Comparison of ENCODE assay signal across 7 cellular contexts in the genomic region with DNA sequence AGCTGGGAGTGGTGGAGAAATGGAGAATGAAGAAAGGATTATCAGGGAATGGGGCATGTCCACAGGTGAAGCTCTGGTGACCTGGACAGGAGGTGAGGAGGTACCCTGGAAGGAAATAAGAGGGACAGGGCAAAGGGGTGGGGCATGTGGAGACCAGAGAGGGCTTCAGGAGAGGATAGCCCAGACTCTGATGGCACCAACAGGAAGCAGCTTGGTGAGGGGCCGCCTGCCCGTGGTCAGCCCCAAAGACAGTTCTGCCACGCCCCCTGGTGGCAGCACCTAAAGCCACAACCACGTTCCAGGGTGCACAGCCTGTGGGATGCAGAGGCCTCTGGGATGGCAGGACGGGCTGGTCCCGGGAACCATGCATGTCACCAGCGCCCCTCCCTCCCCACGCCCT.
A peak's percentile ranks its signal among the peaks of the same experiment; 100 is the strongest.
DNase-seq lines count a peak whose midpoint lies in the region; ATAC-seq and TF ChIP-seq lines count a peak whose summit lies in the region.
"Not testable (repeated sequence)": the region's sequence is repeated elsewhere in the genome, so short reads cannot be mapped to it uniquely, and the experiment has no call there.

No MANE protein-coding gene starts in this region.

- POLR2A ChIA-PET in Panc1 (lab: Charles Lee); naive thymus-derived CD4-positive, alpha-beta T cell (lab: Charles Lee): not testable (repeated sequence)

- peak; percentile 32 for TF ChIP-seq CTCF in DOHH2 (IDR thresholded peaks at IDR 0.05; ENCODE audit: low read depth, low read length, poor library complexity, severe bottlenecking)
- TF ChIP-seq CTCF in Panc1 (IDR thresholded peaks at IDR 0.05): not testable (repeated sequence)
- peak; percentile 10 for TF ChIP-seq CTCF in smooth muscle cell (IDR thresholded peaks at IDR 0.05; ENCODE audit: borderline replicate concordance, insufficient read depth, poor library complexity, severe bottlenecking)

- not testable (repeated sequence) for H4K20me1 ChIP-seq in DOHH2 (ENCODE audit: control insufficient read depth, insufficient read depth, low read depth, low read length); smooth muscle cell (ENCODE audit: low read depth)

- not testable (repeated sequence) for H3K36me3 ChIP-seq in DOHH2 (ENCODE audit: control insufficient read depth, low read length); Panc1 (ENCODE audit: control insufficient read depth, insufficient read depth, low read length); naive thymus-derived CD4-positive, alpha-beta T cell (ENCODE audit: control insufficient read depth in 2 of 3, insufficient read depth in 3 of 3, low read length in 3 of 3); smooth muscle cell (ENCODE audit: low read depth)

- H3K4me1 ChIP-seq in DOHH2 (ENCODE audit: control insufficient read depth, low read length): peaks cover 35% of the 10 kb centered on the region
- H3K4me1 ChIP-seq in Panc1 (ENCODE audit: control insufficient read depth, insufficient read depth, low read length); naive thymus-derived CD4-positive, alpha-beta T cell (ENCODE audit: control insufficient read depth in 2 of 2, insufficient read depth in 2 of 2, low read length in 2 of 2); smooth muscle cell (ENCODE audit: low read depth): not testable (repeated sequence)

- not testable (repeated sequence) for H3K27me3 Mint-ChIP-seq in activated T-helper 17 cell treated with anti-CD3 and anti-CD28 coated beads, Interleukin-2, amount 50 U/mL, for 72 hours; naive thymus-derived CD4-positive, alpha-beta T cell

- not testable (repeated sequence) for H3K4me3 Mint-ChIP-seq in activated T-helper 17 cell treated with anti-CD3 and anti-CD28 coated beads, Interleukin-2, amount 50 U/mL, for 72 hours; naive thymus-derived CD4-positive, alpha-beta T cell

- in situ Hi-C loops in Panc1 (cut with HindIII; ENCODE audit: low pct_unique_long_range_greater_than_20kb, low sequenced_read_pairs): not testable (repeated sequence)

- DNase-seq in Panc1 (ENCODE audit: low read depth, low spot score); left ventricle myocardium superior; naive thymus-derived CD4-positive, alpha-beta T cell; smooth muscle cell (lab: John Stamatoyannopoulos, UW; ENCODE audit: unreplicated experiment): not testable (repeated sequence)

- H3K4me1 Mint-ChIP-seq in activated T-helper 17 cell treated with anti-CD3 and anti-CD28 coated beads, Interleukin-2, amount 50 U/mL, for 72 hours; naive thymus-derived CD4-positive, alpha-beta T cell: not testable (repeated sequence)

- not testable (repeated sequence) for H3K27ac Mint-ChIP-seq in activated T-helper 17 cell treated with anti-CD3 and anti-CD28 coated beads, Interleukin-2, amount 50 U/mL, for 72 hours; naive thymus-derived CD4-positive, alpha-beta T cell

- intact Hi-C loops in Panc1 (cut with micrococcal nuclease; ENCODE audit: unreplicated experiment); left ventricle myocardium superior (cut with micrococcal nuclease); naive thymus-derived CD4-positive, alpha-beta T cell (cut with micrococcal nuclease): not testable (repeated sequence)

- H3K9me3 ChIP-seq in DOHH2 (ENCODE audit: control insufficient read depth, insufficient read depth, low read length); Panc1 (ENCODE audit: control insufficient read depth, insufficient read depth, low read depth, low read length); naive thymus-derived CD4-positive, alpha-beta T cell (ENCODE audit: control insufficient read depth in 2 of 3, low read length in 3 of 3); smooth muscle cell (replicated peaks; ENCODE audit: low read depth): not testable (repeated sequence)

- H3K36me3 Mint-ChIP-seq in activated T-helper 17 cell treated with anti-CD3 and anti-CD28 coated beads, Interleukin-2, amount 50 U/mL, for 72 hours (ENCODE audit: low read depth); naive thymus-derived CD4-positive, alpha-beta T cell: not testable (repeated sequence)

- H3K79me2 ChIP-seq in DOHH2 (ENCODE audit: control insufficient read depth, low read length); smooth muscle cell (ENCODE audit: low read depth): not testable (repeated sequence)

- not testable (repeated sequence) for H3K9ac ChIP-seq in smooth muscle cell (ENCODE audit: low read depth)

- H3K9me2 ChIP-seq in DOHH2 (replicated peaks; ENCODE audit: control insufficient read depth, low read length): not testable (repeated sequence)

- H3K4me3 ChIP-seq in DOHH2 (ENCODE audit: low read length); Panc1 (ENCODE audit: low read depth in 2 of 2, low read length in 2 of 2); naive thymus-derived CD4-positive, alpha-beta T cell (ENCODE audit: low read length); smooth muscle cell: not testable (repeated sequence)

- no CpG with 5 or more reads among the region's 8 CpGs for WGBS in smooth muscle cell (ENCODE audit: low lambda C conversion rate)

- CTCF ChIA-PET in Panc1 (lab: Charles Lee); naive thymus-derived CD4-positive, alpha-beta T cell (lab: Charles Lee): not testable (repeated sequence)

- not testable (repeated sequence) for H3K27ac ChIP-seq in DOHH2 (ENCODE audit: low read depth, low read length); Panc1 (ENCODE audit: low read length); naive thymus-derived CD4-positive, alpha-beta T cell (ENCODE audit: low read depth, low read length); smooth muscle cell (ENCODE audit: low read depth)

- H3F3A ChIP-seq in DOHH2 (ENCODE audit: control insufficient read depth, insufficient read depth); smooth muscle cell (ENCODE audit: low read depth): not testable (repeated sequence)

- not testable (repeated sequence) for H2AFZ ChIP-seq in smooth muscle cell (ENCODE audit: low read depth)

- H3K9me3 Mint-ChIP-seq in activated T-helper 17 cell treated with anti-CD3 and anti-CD28 coated beads, Interleukin-2, amount 50 U/mL, for 72 hours; naive thymus-derived CD4-positive, alpha-beta T cell: not testable (repeated sequence)

- not testable (repeated sequence) for H3K27me3 ChIP-seq in DOHH2 (ENCODE audit: control insufficient read depth, low read length); Panc1 (ENCODE audit: control insufficient read depth, insufficient read depth, low read length); naive thymus-derived CD4-positive, alpha-beta T cell (ENCODE audit: control insufficient read depth in 2 of 2, insufficient read depth in 2 of 2, low read length in 2 of 2); smooth muscle cell (ENCODE audit: low read depth)

- not testable (repeated sequence) for BruUV-seq in Panc1 (replicated peaks; lab: Mats Ljungman, UMichigan)

- not testable (repeated sequence) for H3K4me2 ChIP-seq in DOHH2 (ENCODE audit: low read length); smooth muscle cell

- ATAC-seq in Panc1 (peak; percentile 81), esophagus mucosa (peak; percentile 38), left ventricle myocardium superior (peak; percentile 59)
- ATAC-seq in activated T-helper 17 cell treated with anti-CD3 and anti-CD28 coated beads, Interleukin-2, amount 50 U/mL, for 72 hours (replicated peaks): peak; percentile 39
- peak; percentile 33 for ATAC-seq in naive thymus-derived CD4-positive, alpha-beta T cell
